ENCODE assay signal across 1 cellular context in genomic region chr10:97759157-97759980, GRCh38.
TF ChIP-seq lines count a peak whose summit lies in the region.

No MANE protein-coding gene starts in this region.

TF ChIP-seq in WTC11, 78 proteins besides CTCF, POLR2A, EP300 and RAD21 (continued from another document):
- TF ChIP-seq IRF2 (CRISPR knock-in tag; IDR thresholded peaks at IDR 0.05; ENCODE audit: borderline replicate concordance, low read depth) (no peak), NR2C2 (CRISPR knock-in tag; IDR thresholded peaks at IDR 0.05) (no peak), ARID4B (CRISPR knock-in tag; IDR thresholded peaks at IDR 0.05; ENCODE audit: borderline replicate concordance) (no peak), ZNF263 (CRISPR knock-in tag; IDR thresholded peaks at IDR 0.05; ENCODE audit: low read depth) (no peak)
